In genomic region chr1:113519561-113519960, GRCh38 we compare ENCODE assay signal across 2 cellular contexts.
TF ChIP-seq lines count a peak whose summit lies in the region.

No MANE protein-coding gene starts in this region.

TF ChIP-seq in SK-N-SH treated with all-trans-retinoic acid at 6 μM for 48 hours, 23 proteins besides CTCF, POLR2A, EP300 and RAD21 (continued from another document):
- TF ChIP-seq CREB5 (CRISPR knock-in tag; IDR thresholded peaks at IDR 0.05; ENCODE audit: low read depth), result no peak
- no peak for TF ChIP-seq ZFP30 (CRISPR knock-in tag; IDR thresholded peaks at IDR 0.05)

TF ChIP-seq in SK-N-SH, 30 proteins besides CTCF, POLR2A, EP300 and RAD21 (continued from another document):
- TF ChIP-seq REST (IDR thresholded peaks at IDR 0.05; ENCODE audit: low read depth, low read length) (no peak), RFX5 (IDR thresholded peaks at IDR 0.05; ENCODE audit: low read length) (no peak), MXI1 (IDR thresholded peaks at IDR 0.05; ENCODE audit: low read depth, low read length) (no peak), FOSL2 (IDR thresholded peaks at IDR 0.05; ENCODE audit: borderline replicate concordance, low read depth) (no peak), FOXM1 (IDR thresholded peaks at IDR 0.05; ENCODE audit: low read depth) (no peak)
